Comparison of ENCODE assay signal across 16 cellular contexts in genomic region chr3:182895513-182896112, GRCh38.
"Had no signal": no experiment of that assay in that cellular context is flagged by ENCODE, and none has a peak within 500 bp of the region (broad histone marks: within the 10 kb centered on the region; RNA-seq: fewer than 3 reads in every experiment).

No MANE protein-coding gene starts in this region.

- H3K27ac ChIP-seq: psoas muscle, sigmoid colon, tibial artery, uterus had no signal

- H3K27me3 ChIP-seq: sigmoid colon, tibial artery, uterus had no signal

- H3K36me3 ChIP-seq: uterus had no signal

- DNase-seq: activated CD4-positive, alpha-beta memory T cell treated with anti-CD3 and anti-CD28 coated beads, Interleukin-2, amount 10 ng/mL, durations not matched to agents 7 days and 5 days; activated CD4-positive, alpha-beta T cell treated with anti-CD3 and anti-CD28 coated beads for 4 hours; activated naive CD8-positive, alpha-beta T cell treated with anti-CD3 and anti-CD28 coated beads, Interleukin-2, amount 10 ng/mL, durations not matched to agents 7 days and 5 days; cortex of kidney; effector CD4-positive, alpha-beta T cell; foreskin fibroblast; head of caudate nucleus; left cardiac atrium; mucosa of descending colon; psoas muscle; sigmoid colon; stimulated activated CD4-positive, alpha-beta T cell treated with anti-CD3 and anti-CD28 coated beads, Interleukin-1b, Interleukin-23, amount 100 ng/mL, for 48 hours; tibial artery; uterus had no signal

- H3K4me3 ChIP-seq: mucosa of descending colon, psoas muscle, sigmoid colon, tibial artery, uterus had no signal

- H3K4me1 ChIP-seq: psoas muscle, sigmoid colon, tibial artery, uterus had no signal

- ATAC-seq: left cardiac atrium, mucosa of descending colon, SK-N-SH treated with all-trans-retinoic acid at 6 μM for 48 hours, WTC11 had no signal

- H3K9me3 ChIP-seq: mucosa of descending colon, psoas muscle, sigmoid colon, tibial artery, uterus had no signal
